ENCODE assay signal across 30 cellular contexts in genomic region chr11:15780354-15780753, GRCh38.
"Had no signal": no experiment of that assay in that cellular context is flagged by ENCODE, and none has a peak within 500 bp of the region (broad histone marks: within the 10 kb centered on the region; RNA-seq: fewer than 3 reads in every experiment).

No MANE protein-coding gene starts in this region.

- H3K9me3 ChIP-seq: adrenal gland, breast epithelium, esophagus squamous epithelium, gastroesophageal sphincter had no signal

- DNase-seq: activated CD4-positive, alpha-beta memory T cell treated with anti-CD3 and anti-CD28 coated beads for 36 hours; activated CD4-positive, alpha-beta T cell treated with anti-CD3 and anti-CD28 coated beads for 36 hours; activated CD4-positive, alpha-beta T cell treated with anti-CD3 and anti-CD28 coated beads, Interleukin-2, amount 10 ng/mL, durations not matched to agents 24 days and 14 days; activated CD4-positive, CD25-positive, alpha-beta regulatory T cell; activated CD4-positive, CD25-positive, alpha-beta regulatory T cell treated with anti-CD3 and anti-CD28 coated beads, Interleukin-2, amount 50 U/mL, for 72 hours; activated CD8-positive, alpha-beta memory T cell treated with anti-CD3 and anti-CD28 coated beads, Interleukin-2, amount 10 ng/mL, durations not matched to agents 7 days and 5 days; activated CD8-positive, alpha-beta memory T cell treated with anti-CD3 and anti-CD28 coated beads, Interleukin-2, amount 50 U/mL, for 4 hours; activated CD8-positive, alpha-beta T cell treated with anti-CD3 and anti-CD28 coated beads, Interleukin-2, amount 10 ng/mL, durations not matched to agents 7 days and 5 days; activated effector memory CD4-positive, alpha-beta T cell treated with anti-CD3 and anti-CD28 coated beads, Interleukin-2, amount 50 U/mL, for 16 hours; activated naive CD4-positive, alpha-beta T cell treated with anti-CD3 and anti-CD28 coated beads for 36 hours; activated naive CD8-positive, alpha-beta T cell treated with anti-CD3 and anti-CD28 coated beads for 36 hours; activated naive CD8-positive, alpha-beta T cell treated with anti-CD3 and anti-CD28 coated beads, Interleukin-2, amount 50 U/mL, for 24 hours; activated T-cell treated with anti-CD3 and anti-CD28 coated beads, Interleukin-2, amount 50 U/mL, for 1 hour; activated T-cell treated with anti-CD3 and anti-CD28 coated beads, Interleukin-2, amount 50 U/mL, for 48 hours; adrenal gland; amygdala; aorta; cortex of kidney; dermis blood vessel endothelial cell; effector CD4-positive, alpha-beta T cell; effector memory CD8-positive, alpha-beta T cell; esophagus squamous epithelium; foreskin melanocyte; SW 1271; T-cell; T-helper 17 cell had no signal

- H3K27me3 ChIP-seq: adrenal gland, cardiac muscle cell, esophagus squamous epithelium, gastroesophageal sphincter had no signal

- H3K27ac ChIP-seq: adrenal gland, breast epithelium, cardiac muscle cell, epithelial cell of prostate, esophagus squamous epithelium, gastroesophageal sphincter had no signal

- H3K36me3 ChIP-seq: adrenal gland, breast epithelium, cardiac muscle cell, esophagus squamous epithelium, gastroesophageal sphincter had no signal

- H3K4me1 ChIP-seq: adrenal gland, breast epithelium had no signal

- ATAC-seq: activated CD4-positive, alpha-beta T cell treated with anti-CD3 and anti-CD28 coated beads for 36 hours; activated CD8-positive, alpha-beta memory T cell treated with anti-CD3 and anti-CD28 coated beads, Interleukin-2, amount 10 ng/mL, durations not matched to agents 7 days and 5 days; activated CD8-positive, alpha-beta T cell treated with anti-CD3 and anti-CD28 coated beads, Interleukin-2, amount 10 ng/mL, durations not matched to agents 7 days and 5 days; activated naive CD8-positive, alpha-beta T cell treated with anti-CD3 and anti-CD28 coated beads, Interleukin-2, amount 50 U/mL, for 24 hours; effector memory CD8-positive, alpha-beta T cell; gastroesophageal sphincter; T-cell; T-helper 17 cell had no signal

- H3K4me3 ChIP-seq: adrenal gland, breast epithelium, cardiac muscle cell, esophagus squamous epithelium, gastroesophageal sphincter had no signal
